Comparison of ENCODE assay signal across 29 cellular contexts in genomic region chr7:27382307-27382706, GRCh38.
"Had no signal": no experiment of that assay in that cellular context is flagged by ENCODE, and none has a peak within 500 bp of the region (broad histone marks: within the 10 kb centered on the region; RNA-seq: fewer than 3 reads in every experiment).

No MANE protein-coding gene starts in this region.

- H3K4me1 ChIP-seq: colonic mucosa, esophagus muscularis mucosa, esophagus squamous epithelium, foreskin keratinocyte, gastrocnemius medialis, gastroesophageal sphincter, heart left ventricle, heart right ventricle had no signal

- H3K27ac ChIP-seq: colonic mucosa, coronary artery, dorsolateral prefrontal cortex, epithelial cell of prostate, esophagus muscularis mucosa, esophagus squamous epithelium, foreskin keratinocyte, gastrocnemius medialis, gastroesophageal sphincter, heart left ventricle, heart right ventricle had no signal

- H3K4me3 ChIP-seq: colonic mucosa, coronary artery, dorsolateral prefrontal cortex, esophagus muscularis mucosa, esophagus squamous epithelium, gastrocnemius medialis, gastroesophageal sphincter, heart left ventricle, heart right ventricle had no signal

- ATAC-seq: effector memory CD8-positive, alpha-beta T cell; esophagus mucosa; foreskin keratinocyte; gastrocnemius medialis; gastroesophageal sphincter; heart left ventricle; heart right ventricle had no signal

- H3K4me3 Mint-ChIP-seq: dendritic cell treated with granulocyte-macrophage colony-stimulating factor and Interleukin-4, amounts not matched to agents 40 ng/mL and 50 ng/mL, for 4 days; effector memory CD8-positive, alpha-beta T cell; endodermal cell had no signal

- DNase-seq: colonic mucosa; cortex of kidney; dermis blood vessel endothelial cell; dorsolateral prefrontal cortex; effector CD4-positive, alpha-beta T cell; effector CD8-positive, alpha-beta T cell; effector memory CD4-positive, alpha-beta T cell; effector memory CD8-positive, alpha-beta T cell; endodermal cell; erythroblast; esophagus squamous epithelium; foreskin fibroblast; foreskin keratinocyte; foreskin melanocyte; gastrocnemius medialis; glutamatergic neuron; head of caudate nucleus; heart left ventricle; heart right ventricle had no signal

- H3K9me3 Mint-ChIP-seq: dendritic cell treated with granulocyte-macrophage colony-stimulating factor and Interleukin-4, amounts not matched to agents 40 ng/mL and 50 ng/mL, for 4 days; effector memory CD8-positive, alpha-beta T cell; endodermal cell had no signal

- H3K27ac Mint-ChIP-seq: dendritic cell treated with granulocyte-macrophage colony-stimulating factor and Interleukin-4, amounts not matched to agents 40 ng/mL and 50 ng/mL, for 4 days; effector memory CD8-positive, alpha-beta T cell; endodermal cell had no signal

- H3K27me3 ChIP-seq: colonic mucosa, gastrocnemius medialis had no signal

- H3K9me3 ChIP-seq: colonic mucosa, esophagus muscularis mucosa, esophagus squamous epithelium, gastrocnemius medialis, gastroesophageal sphincter, heart left ventricle, heart right ventricle had no signal

- H3K36me3 ChIP-seq: colonic mucosa, esophagus muscularis mucosa, esophagus squamous epithelium, gastrocnemius medialis, gastroesophageal sphincter, heart left ventricle, heart right ventricle had no signal

- FAIRE-seq: colon, endometrium, endothelial cell of umbilical vein, frontal cortex had no signal
